Comparison of ENCODE assay signal across 27 cellular contexts in genomic region chr17:4897198-4897657, GRCh38. TPM values are rescaled to one million over a fixed set of nuclear protein-coding genes. Genes with fewer than 3 reads are reported as not detected.
"Had no signal": no experiment of that assay in that cellular context is flagged by ENCODE, and none has a peak within 500 bp of the region (broad histone marks: within the 10 kb centered on the region; RNA-seq: fewer than 3 reads in every experiment).

No MANE protein-coding gene starts in this region.

- H3K4me3 ChIP-seq: adrenal gland, pancreas, right lobe of liver, stomach, testis had no signal

- ATAC-seq: activated naive CD4-positive, alpha-beta T cell treated with anti-CD3 and anti-CD28 coated beads, Interleukin-2, amount 50 U/mL, for 72 hours; left lobe of liver; pancreas; right lobe of liver had no signal

- H3K9me3 ChIP-seq: adrenal gland, pancreas, right lobe of liver, stomach, testis had no signal

- DNase-seq: activated CD4-positive, alpha-beta T cell treated with anti-CD3 and anti-CD28 coated beads, Interleukin-2, amount 50 U/mL, for 4 hours; activated gamma-delta T cell treated with Interleukin-2 at 50 U/mL for 16 hours; activated T-cell treated with anti-CD3 and anti-CD28 coated beads for 4 hours; adrenal gland; effector CD8-positive, alpha-beta T cell; hypothalamus; small intestine; stimulated activated CD4-positive, alpha-beta T cell treated with anti-CD3 and anti-CD28 coated beads, Interleukin-15, amount 100 ng/mL, for 24 hours; stimulated activated CD4-positive, alpha-beta T cell treated with anti-CD3 and anti-CD28 coated beads, Interleukin-2, amount 100 ng/mL, for 48 hours; stomach; T-helper 2 cell; testis had no signal

- FAIRE-seq: astrocyte, bronchial epithelial cell, keratinocyte, pancreas, small intestine had no signal

- H3K27me3 ChIP-seq: adrenal gland, pancreas, right lobe of liver, testis had no signal

- H3K27ac ChIP-seq: adrenal gland, epithelial cell of prostate, pancreas, right lobe of liver, stomach, testis, VCaP had no signal

RNA-seq across cellular contexts. Expression of gene CHRNE, which starts 5.7 kb away (rescaled TPM):
- total RNA-seq: myocyte had no signal

RNA-seq across cellular contexts. Expression of gene GP1BA, which starts 34.8 kb away (rescaled TPM):
- total RNA-seq: activated naive CD4-positive, alpha-beta T cell treated with anti-CD3 and anti-CD28 coated beads, Interleukin-2, amount 50 U/mL, for 72 hours; activated T-helper 1 cell treated with anti-CD3 and anti-CD28 coated beads, Interleukin-12 subunit alpha, Interleukin-12 subunit beta, Interleukin-2, Interleukin-4 antibody, amounts not matched to agents 30 ng/mL and 10 ng/mL and 1 ng/mL, durations not matched to agents 14 hours and 24 hours and 36 hours; bronchial epithelial cell; cerebellum; left lobe of liver; lung microvascular endothelial cell; mesothelial cell of epicardium; myocyte; pulmonary artery endothelial cell; stomach had no signal
- polyA plus RNA-seq: adrenal gland, keratinocyte had no signal
